Comparison of ENCODE assay signal across 12 cellular contexts in the genomic region with DNA sequence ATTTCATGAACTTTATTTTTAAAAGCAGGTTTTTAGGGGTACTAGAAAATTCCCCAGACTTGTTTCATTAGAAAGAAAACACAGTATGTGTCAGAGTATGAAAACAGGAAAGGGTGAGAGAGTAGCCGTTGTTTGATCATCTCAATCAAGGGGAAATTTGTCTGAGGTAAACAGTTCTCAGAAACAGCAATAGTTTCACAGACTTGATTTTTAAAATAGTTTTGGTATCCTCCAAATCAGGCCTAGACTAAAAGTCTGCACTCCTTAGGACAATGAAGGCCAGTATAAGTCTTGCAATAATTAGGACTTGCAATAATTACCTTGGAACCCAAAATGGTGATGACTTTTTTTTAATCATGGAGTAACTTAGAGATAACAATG.
DNase-seq lines count a peak whose midpoint lies in the region; ATAC-seq and TF ChIP-seq lines count a peak whose summit lies in the region.
"Had no signal": no experiment of that assay in that cellular context is flagged by ENCODE, and none has a peak within 500 bp of the region (broad histone marks: within the 10 kb centered on the region; RNA-seq: fewer than 3 reads in every experiment).

No MANE protein-coding gene starts in this region.

- CTCF ChIA-PET in activated CD4-positive, alpha-beta T cell treated with anti-CD3 and anti-CD28 coated beads for 36 hours (lab: Charles Lee): interaction anchor here (1.0 to 1.4 kb wide), 4 partner anchors 8 to 56 kb away, joined by 3 to 5 read pairs (median 3); no protein-coding TSS in a partner anchor
- CTCF ChIA-PET in activated CD8-positive, alpha-beta T cell treated with anti-CD3 and anti-CD28 coated beads for 36 hours (lab: Charles Lee): no interaction called here

- peaks cover 14% of the 10 kb centered on the region for H3K36me3 Mint-ChIP-seq in activated CD4-positive, alpha-beta T cell treated with anti-CD3 and anti-CD28 coated beads for 36 hours (ENCODE audit: low read depth)
- peaks cover 39% of the 10 kb centered on the region for H3K36me3 Mint-ChIP-seq in activated CD8-positive, alpha-beta T cell treated with anti-CD3 and anti-CD28 coated beads for 36 hours (ENCODE audit: low read depth)
- no peaks in the 10 kb centered on the region for H3K36me3 Mint-ChIP-seq in stimulated activated memory B cell treated with anti-CD40 and anti-IgM and Interleukin-4, amounts not matched to agents 10 μg/mL and 1 μg/mL and 100 μg/mL, for 72 hours

- peaks cover 42% of the 10 kb centered on the region for H3K4me1 Mint-ChIP-seq in activated CD4-positive, alpha-beta T cell treated with anti-CD3 and anti-CD28 coated beads for 36 hours
- H3K4me1 Mint-ChIP-seq in activated CD8-positive, alpha-beta T cell treated with anti-CD3 and anti-CD28 coated beads for 36 hours (ENCODE audit: low read depth): peaks cover 52% of the 10 kb centered on the region
- H3K4me1 Mint-ChIP-seq in stimulated activated memory B cell treated with anti-CD40 and anti-IgM and Interleukin-4, amounts not matched to agents 10 μg/mL and 1 μg/mL and 100 μg/mL, for 72 hours: peaks cover 21% of the 10 kb centered on the region

- peak; percentile 72 for ATAC-seq in activated CD4-positive, alpha-beta T cell treated with anti-CD3 and anti-CD28 coated beads for 36 hours
- ATAC-seq in HG02840 (IDR thresholded peaks at IDR 0.05; ENCODE audit: low FRiP score, unreplicated experiment): peak; percentile 29
- ATAC-seq in activated CD8-positive, alpha-beta T cell treated with anti-CD3 and anti-CD28 coated beads for 36 hours: peak; percentile 73
- ATAC-seq in stimulated activated memory B cell treated with anti-CD40 and anti-IgM and Interleukin-4, amounts not matched to agents 10 μg/mL and 1 μg/mL and 100 μg/mL, for 72 hours: peak; percentile 78
- no peak for ATAC-seq in HG03039 (IDR thresholded peaks at IDR 0.05; ENCODE audit: unreplicated experiment)
- ATAC-seq: esophagus mucosa had no signal

- peaks cover 15% of the 10 kb centered on the region for H3K9me3 Mint-ChIP-seq in activated CD4-positive, alpha-beta T cell treated with anti-CD3 and anti-CD28 coated beads for 36 hours (ENCODE audit: low read depth)
- peaks cover 18% of the 10 kb centered on the region for H3K9me3 Mint-ChIP-seq in activated CD8-positive, alpha-beta T cell treated with anti-CD3 and anti-CD28 coated beads for 36 hours
- H3K9me3 Mint-ChIP-seq in stimulated activated memory B cell treated with anti-CD40 and anti-IgM and Interleukin-4, amounts not matched to agents 10 μg/mL and 1 μg/mL and 100 μg/mL, for 72 hours: no peaks in the 10 kb centered on the region

- peak overlapping the region; percentile 63 for H3K4me3 Mint-ChIP-seq in activated CD4-positive, alpha-beta T cell treated with anti-CD3 and anti-CD28 coated beads for 36 hours
- H3K4me3 Mint-ChIP-seq in activated CD8-positive, alpha-beta T cell treated with anti-CD3 and anti-CD28 coated beads for 36 hours: peak overlapping the region; percentile 56
- H3K4me3 Mint-ChIP-seq in stimulated activated memory B cell treated with anti-CD40 and anti-IgM and Interleukin-4, amounts not matched to agents 10 μg/mL and 1 μg/mL and 100 μg/mL, for 72 hours: peak overlapping the region; percentile 41

- intact Hi-C loops in activated CD4-positive, alpha-beta T cell treated with anti-CD3 and anti-CD28 coated beads for 36 hours (cut with DNase I, micrococcal nuclease): loop anchor here (1.0 to 10.0 kb wide), 15 partner anchors 7 to 384 kb away; a partner anchor contains a TSS
- intact Hi-C loops in activated CD8-positive, alpha-beta T cell treated with anti-CD3 and anti-CD28 coated beads for 36 hours (cut with micrococcal nuclease): loop anchor here (1.0 to 5.0 kb wide), 4 partner anchors 44 to 178 kb away; no protein-coding TSS in a partner anchor

- no peaks in the 10 kb centered on the region for H3K27me3 Mint-ChIP-seq in activated CD4-positive, alpha-beta T cell treated with anti-CD3 and anti-CD28 coated beads for 36 hours
- H3K27me3 Mint-ChIP-seq in activated CD8-positive, alpha-beta T cell treated with anti-CD3 and anti-CD28 coated beads for 36 hours: no peaks in the 10 kb centered on the region
- no peaks in the 10 kb centered on the region for H3K27me3 Mint-ChIP-seq in stimulated activated memory B cell treated with anti-CD40 and anti-IgM and Interleukin-4, amounts not matched to agents 10 μg/mL and 1 μg/mL and 100 μg/mL, for 72 hours

- TF ChIP-seq CTCF in activated CD8-positive, alpha-beta T cell treated with anti-CD3 and anti-CD28 coated beads for 36 hours (IDR thresholded peaks at IDR 0.05): no peak

- no peak for DNase-seq in activated CD4-positive, alpha-beta T cell treated with anti-CD3 and anti-CD28 coated beads for 36 hours
- no peak for DNase-seq in activated CD4-positive, alpha-beta T cell treated with anti-CD3 and anti-CD28 coated beads, Interleukin-2, amount 50 U/mL, for 48 hours
- no peak for DNase-seq in activated CD8-positive, alpha-beta T cell treated with anti-CD3 and anti-CD28 coated beads for 36 hours
- DNase-seq in GM19238 (ENCODE audit: insufficient read length, low spot score) (no peak), NCI-H1694 (lab: John Stamatoyannopoulos, UW) (no peak)
- DNase-seq: 8988T; activated effector memory CD4-positive, alpha-beta T cell treated with anti-CD3 and anti-CD28 coated beads, Interleukin-2, amount 50 U/mL, for 16 hours; KG1 had no signal

- POLR2A ChIA-PET in activated CD4-positive, alpha-beta T cell treated with anti-CD3 and anti-CD28 coated beads for 36 hours (lab: Charles Lee): interaction anchor here (1.0 to 1.1 kb wide), 2 partner anchors 10 to 107 kb away, joined by 3 to 4 read pairs; no protein-coding TSS in a partner anchor
- POLR2A ChIA-PET in activated CD8-positive, alpha-beta T cell treated with anti-CD3 and anti-CD28 coated beads for 36 hours (lab: Charles Lee): interaction anchor here (0.6 to 2.1 kb wide), 12 partner anchors 9 to 176 kb away, joined by 3 to 13 read pairs (median 6); a partner anchor contains a TSS

- H3K27ac Mint-ChIP-seq in activated CD4-positive, alpha-beta T cell treated with anti-CD3 and anti-CD28 coated beads for 36 hours: peak overlapping the region; percentile 97
- peak overlapping the region; percentile 97 for H3K27ac Mint-ChIP-seq in activated CD8-positive, alpha-beta T cell treated with anti-CD3 and anti-CD28 coated beads for 36 hours
- peak overlapping the region; percentile 77 for H3K27ac Mint-ChIP-seq in stimulated activated memory B cell treated with anti-CD40 and anti-IgM and Interleukin-4, amounts not matched to agents 10 μg/mL and 1 μg/mL and 100 μg/mL, for 72 hours
